In the genomic region with DNA sequence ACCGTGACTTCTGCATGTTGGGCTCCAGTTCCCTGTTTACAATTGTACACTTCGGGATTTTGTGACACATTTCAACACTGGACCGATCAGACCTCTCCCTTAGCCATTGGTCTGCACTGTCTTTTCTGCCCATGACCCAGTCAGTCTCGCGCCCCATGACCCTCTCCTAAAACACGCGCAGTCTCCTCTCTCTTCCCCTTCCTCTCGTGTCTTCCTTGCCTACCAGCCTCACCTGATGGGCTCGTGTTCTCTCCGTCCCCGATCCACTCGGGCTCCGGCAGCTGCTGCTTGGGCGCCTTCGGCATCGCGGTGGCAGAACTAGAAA, we compare ENCODE assay signal across 8 cellular contexts. TPM values are rescaled to one million over a fixed set of nuclear protein-coding genes. Genes with fewer than 3 reads are reported as not detected.
DNase-seq lines count a peak whose midpoint lies in the region; ATAC-seq and TF ChIP-seq lines count a peak whose summit lies in the region.

No MANE protein-coding gene starts in this region.

- no peaks in the 10 kb centered on the region for H3K27me3 ChIP-seq in WERI-Rb-1 (ENCODE audit: insufficient read depth, low read depth, severe bottlenecking)
- H3K27me3 ChIP-seq in heart left ventricle: no peaks in the 10 kb centered on the region

- TF ChIP-seq CTCF in WERI-Rb-1 (IDR thresholded peaks at IDR 0.05; ENCODE audit: low read depth, low read length) (no peak), heart left ventricle (IDR thresholded peaks at IDR 0.05) (no peak)

- no peak for TF ChIP-seq POLR2A in heart left ventricle (IDR thresholded peaks at IDR 0.05)

- peak; percentile 12 for ATAC-seq in HG03025 (IDR thresholded peaks at IDR 0.05; ENCODE audit: low FRiP score, unreplicated experiment)
- peak; percentile 10 to 28 (median 17) for ATAC-seq in heart left ventricle

- DNase-seq in SKM-1 treated with dmso at 0.1 percent for 144 hours (lab: John Stamatoyannopoulos, UW; ENCODE audit: unreplicated experiment) (peak; percentile 33), SKM-1 (lab: John Stamatoyannopoulos, UW; ENCODE audit: unreplicated experiment) (no peak), WERI-Rb-1 (no peak), heart left ventricle (no peak), skeletal muscle cell (ENCODE audit: low read depth) (no peak), HuH-7 (ENCODE audit: low spot score) (no peak), NCI-H2171 (lab: John Stamatoyannopoulos, UW) (no peak)

- H3K4me3 ChIP-seq in WERI-Rb-1 (ENCODE audit: low read depth, low read length) (peak overlapping the region; percentile 73), heart left ventricle (peak overlapping the region; percentile 43 to 95 (median 73)), skeletal muscle cell (ENCODE audit: low read depth, low read length) (peak overlapping the region; percentile 89)

- peaks cover 0 to 40% (median 28%) of the 10 kb centered on the region in 12 donors for H3K4me1 ChIP-seq in heart left ventricle

- peaks cover 38% of the 10 kb centered on the region for H3K36me3 ChIP-seq in WERI-Rb-1
- H3K36me3 ChIP-seq in heart left ventricle: peaks cover 0 to 18% (median 3%) of the 10 kb centered on the region in 9 donors

- H3K27ac ChIP-seq in WERI-Rb-1: peak overlapping the region; percentile 23
- H3K27ac ChIP-seq in heart left ventricle: peak overlapping the region; percentile 59 to 97 (median 88)

- H3K9me3 ChIP-seq in WERI-Rb-1 (ENCODE audit: severe bottlenecking) (no peaks in the 10 kb centered on the region), heart left ventricle (no peaks in the 10 kb centered on the region)

- intact Hi-C loops in heart left ventricle (cut with DNase I): loop anchor here in 4 of 10 donors (1.0 to 2.0 kb wide), 3 partner anchors 14 to 46 kb away; a partner anchor contains a TSS

- 0 to 1% (median 1%) methylated on average over 17 of the region's 17 CpGs for WGBS in heart left ventricle, 4 donors

RNA-seq across cellular contexts. Expression of a gene that starts 0.5 kb away (rescaled TPM):
- total RNA-seq in heart left ventricle: 10 to 100 TPM; 35.1 to 49.0 (median 39.8) TPM
- 10 to 100 TPM; 28.0 to 76.8 TPM for polyA plus RNA-seq in heart left ventricle

RNA-seq across cellular contexts. Expression of a gene that starts 13.6 kb away (rescaled TPM):
- total RNA-seq in heart left ventricle: 1 to 10 TPM; 1.9 to 4.5 (median 2.9) TPM
- polyA plus RNA-seq in heart left ventricle: 1 to 10 TPM; 3.4 to 3.6 TPM

RNA-seq across cellular contexts. Expression of a gene that starts 14.4 kb away (rescaled TPM):
- total RNA-seq in heart left ventricle: 10 to 100 TPM in 8 of 9 donors, 1 to 10 TPM in 1; 9.1 to 32.4 (median 17.4) TPM
- polyA plus RNA-seq in heart left ventricle: 10 to 100 TPM; 17.7 to 33.5 TPM

RNA-seq across cellular contexts. Expression of a gene that starts 46.3 kb away (rescaled TPM):
- 10 to 100 TPM; 21.7 to 44.9 (median 29.9) TPM for total RNA-seq in heart left ventricle
- 1 to 10 TPM; 9.4 to 9.6 TPM for polyA plus RNA-seq in heart left ventricle

RNA-seq across cellular contexts. Expression of a gene that starts 46.9 kb away (rescaled TPM):
- 100 to 1,000 TPM in 6 of 9 donors, 10 to 100 TPM in 3; 84.2 to 160 (median 122) TPM for total RNA-seq in heart left ventricle
- polyA plus RNA-seq in heart left ventricle: 100 to 1,000 TPM; 102 to 219 TPM
